In the genomic region with DNA sequence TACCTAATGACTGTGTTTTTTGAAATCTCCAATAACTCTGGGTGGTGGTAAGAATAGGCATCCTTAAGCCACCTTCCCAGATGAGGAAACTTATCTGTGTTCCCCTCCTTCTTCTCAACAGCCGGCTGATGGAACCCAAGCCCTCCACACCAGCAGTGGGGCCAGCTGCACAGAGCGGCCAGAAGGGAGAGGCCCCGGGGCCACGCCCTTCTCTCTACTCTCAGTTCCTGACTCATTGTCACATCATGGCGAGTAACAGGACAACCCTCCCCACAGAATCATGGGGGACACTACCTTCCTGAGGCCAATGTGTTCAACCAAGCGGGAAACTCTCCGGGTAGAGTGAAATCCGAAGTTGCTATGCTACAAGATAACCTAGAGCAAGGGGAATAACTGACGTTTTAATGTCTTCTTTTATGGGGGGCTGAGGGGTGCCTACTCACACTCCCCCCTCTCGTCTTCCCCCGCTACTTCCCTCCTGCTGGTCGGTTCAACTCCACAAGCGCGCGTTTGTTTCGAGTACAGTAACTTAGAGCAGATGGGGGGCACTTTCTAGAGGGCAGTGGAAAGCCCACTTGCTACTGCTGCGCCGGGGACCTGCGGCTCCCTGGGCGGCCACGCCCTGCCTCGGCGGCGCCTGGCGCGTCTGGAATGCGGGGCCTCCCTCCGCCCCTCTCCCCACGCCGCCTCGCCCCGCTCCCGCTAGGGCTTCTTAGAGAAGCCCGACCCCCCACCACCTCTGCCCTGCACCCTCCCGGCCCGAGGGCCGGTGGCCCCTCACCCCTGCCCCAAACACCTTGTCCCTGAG, we compare ENCODE assay signal across 8 cellular contexts. TPM values are rescaled to one million over a fixed set of nuclear protein-coding genes. Genes with fewer than 3 reads are reported as not detected.
A peak's percentile ranks its signal among the peaks of the same experiment; 100 is the strongest.
DNase-seq lines count a peak whose midpoint lies in the region; ATAC-seq and TF ChIP-seq lines count a peak whose summit lies in the region.

No MANE protein-coding gene starts in this region.

- no peaks in the 10 kb centered on the region for H3K27me3 Mint-ChIP-seq in osteocyte (ENCODE audit: unreplicated experiment)

- DNase-seq in AG10803 (ENCODE audit: low read depth) (peak; percentile 82), OCI-LY7 (ENCODE audit: low spot score) (peak; percentile 48), foreskin fibroblast (peak; percentile 74 to 90), osteocyte (ENCODE audit: extremely low spot score, unreplicated experiment) (no peak), GDM1 (lab: John Stamatoyannopoulos, UW) (no peak)
- peak; percentile 14 to 36 for DNase-seq in activated T-helper 1 cell treated with anti-CD3 and anti-CD28 coated beads, Interleukin-2, amount 50 U/mL, for 16 hours (ENCODE audit: low read depth in 1 of 2, low spot score in 1 of 2)

- H3K4me2 ChIP-seq in OCI-LY7 (ENCODE audit: low read length): peak overlapping the region; percentile 46

- H3K4me1 Mint-ChIP-seq in osteocyte (ENCODE audit: unreplicated experiment): peaks cover 69% of the 10 kb centered on the region

- BruUV-seq in OCI-LY7 (replicated peaks; lab: Mats Ljungman, UMichigan): no TSS peak

- H3K9me3 ChIP-seq in OCI-LY7 (ENCODE audit: low read length): no peaks in the 10 kb centered on the region

- no peaks in the 10 kb centered on the region for H3K4me1 ChIP-seq in OCI-LY7 (ENCODE audit: insufficient read depth, low read length, poor library complexity, severe bottlenecking)

- no peaks in the 10 kb centered on the region for H3K9me3 Mint-ChIP-seq in osteocyte (ENCODE audit: unreplicated experiment)

- peak overlapping the region; percentile 97 for H3K4me3 ChIP-seq in AG10803 (ENCODE audit: low read length)
- H3K4me3 ChIP-seq in OCI-LY7 (ENCODE audit: low read depth, low read length, poor library complexity, severe bottlenecking): peak overlapping the region; percentile 65
- H3K4me3 ChIP-seq in foreskin fibroblast (ENCODE audit: low read depth in 1 of 2, low read length in 2 of 2): peak overlapping the region; percentile 79 to 99

- H3K27ac ChIP-seq in OCI-LY7 (ENCODE audit: low read depth, low read length, poor library complexity, severe bottlenecking): no peak overlapping the region

- intact Hi-C loops in OCI-LY7 (cut with micrococcal nuclease; ENCODE audit: unreplicated experiment): no loop called here

- no peaks in the 10 kb centered on the region for H3K9me2 ChIP-seq in OCI-LY7 (ENCODE audit: insufficient read depth, low read length)

- peak; percentile 78 for ATAC-seq in GM18870 (IDR thresholded peaks at IDR 0.05; ENCODE audit: unreplicated experiment)
- peak; percentile 72 for ATAC-seq in HG03064 (IDR thresholded peaks at IDR 0.05; ENCODE audit: low read depth, unreplicated experiment)

- no peaks in the 10 kb centered on the region for H4K20me1 ChIP-seq in OCI-LY7 (ENCODE audit: insufficient read depth, low read length)

- CTCF ChIA-PET in OCI-LY7 (lab: Charles Lee; ENCODE audit: unreplicated experiment): no interaction called here

- POLR2A ChIA-PET in OCI-LY7 (lab: Charles Lee): no interaction called here

- peaks cover 40% of the 10 kb centered on the region for H3K36me3 Mint-ChIP-seq in osteocyte (ENCODE audit: unreplicated experiment)

- TF ChIP-seq CTCF in AG10803 (conservative IDR thresholded peaks at IDR 0.05; ENCODE audit: low read length): no peak
- no peak for TF ChIP-seq CTCF in OCI-LY7 (conservative IDR thresholded peaks at IDR 0.05; ENCODE audit: low read length)
- TF ChIP-seq CTCF in foreskin fibroblast (IDR thresholded peaks at IDR 0.05; ENCODE audit: low read depth, low read length): no peak
- TF ChIP-seq CTCF in osteocyte (IDR thresholded peaks at IDR 0.05): no peak

- H3K27ac Mint-ChIP-seq in osteocyte (ENCODE audit: unreplicated experiment): peak overlapping the region; percentile 95

- H3K36me3 ChIP-seq in OCI-LY7 (ENCODE audit: insufficient read depth, low read length): no peaks in the 10 kb centered on the region

- no peaks in the 10 kb centered on the region for H3K79me2 ChIP-seq in OCI-LY7 (ENCODE audit: insufficient read depth, low read depth, low read length)

- H3K4me3 Mint-ChIP-seq in osteocyte (ENCODE audit: unreplicated experiment): peak overlapping the region; percentile 90

- H2AFZ ChIP-seq in OCI-LY7 (ENCODE audit: low read length): peak overlapping the region; percentile 24; the same call in 1 of the 2 replicates

RNA-seq across cellular contexts. Expression of gene ANXA2, which starts 0.6 kb away (rescaled TPM):
- 26.5 and 40.1 TPM in 2 replicates for total RNA-seq in OCI-LY7 (2014; rRNA removed; shearing (Covaris generic))
- total RNA-seq in OCI-LY7 (2022) (29.8 and 43.4 TPM in 2 replicates), osteocyte (2,961 and 3,149 TPM in 2 replicates)

Comparison
In these comparisons a context has a peak if more than half of its experiments do, and no peak if none do; other contexts are left out.
1. DNase-seq: peak in AG10803 (single experiment), OCI-LY7 (single experiment), activated T-helper 1 cell treated with anti-CD3 and anti-CD28 coated beads, Interleukin-2, amount 50 U/mL, for 16 hours (2 of 2) and foreskin fibroblast (2 of 2); none in osteocyte (single experiment) and GDM1 (single experiment).
2. RNA of gene ANXA2, which starts 0.6 kb away (total RNA-seq): 2,961 to 3,149 TPM in osteocyte; 26.5 to 43.4 TPM in OCI-LY7; every median in the first group is over 10 times any median in the second.
3. Peak in every context shown above with its lines, with median percentiles within 50 percentile points of each other: H3K4me3 ChIP-seq.